8 cellular contexts compared by ENCODE assay signal in the genomic region with DNA sequence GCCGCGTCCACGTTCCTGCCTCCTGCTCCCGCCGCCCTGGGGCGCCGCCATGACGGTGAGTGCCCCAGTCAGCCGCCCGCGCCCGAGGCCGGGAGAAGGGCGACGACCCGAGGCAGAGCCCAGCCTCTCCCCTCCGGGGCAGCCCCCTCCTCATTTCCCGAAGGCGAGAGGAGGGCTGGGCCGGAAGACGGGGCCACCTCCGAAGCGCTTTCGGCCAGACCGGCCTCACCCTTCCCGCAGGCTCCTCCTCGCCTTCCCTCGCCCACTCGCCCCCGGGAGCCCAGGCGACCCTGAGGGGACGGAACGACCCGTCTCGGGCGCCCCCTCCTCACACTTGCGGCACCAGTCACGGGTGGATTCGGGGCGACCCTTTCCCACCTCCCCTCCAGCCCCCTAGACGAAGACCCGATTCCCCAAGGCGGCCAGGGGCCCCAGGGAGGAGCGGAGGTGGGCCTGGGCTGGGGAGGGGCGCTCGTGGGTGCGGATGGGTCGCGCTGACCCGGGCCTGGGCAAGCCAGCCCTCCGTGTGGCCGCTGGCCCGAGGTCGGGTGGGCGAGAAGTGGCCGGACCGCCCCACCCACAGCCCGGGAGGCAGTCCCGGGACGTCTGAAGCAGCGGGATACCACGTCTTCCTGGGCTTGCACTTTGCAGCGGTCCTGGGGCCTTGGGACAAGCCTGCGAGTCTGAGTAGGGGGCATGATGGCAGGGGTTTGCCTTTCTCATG. TPM values are rescaled to one million over a fixed set of nuclear protein-coding genes. Genes with fewer than 3 reads are reported as not detected.
A peak's percentile ranks its signal among the peaks of the same experiment; 100 is the strongest.
DNase-seq lines count a peak whose midpoint lies in the region; ATAC-seq and FAIRE-seq lines count a peak whose summit lies in the region.

No MANE protein-coding gene starts in this region.

- peak; percentile 22 for DNase-seq in stimulated activated CD4-positive, alpha-beta T cell treated with anti-CD3 and anti-CD28 coated beads, Interleukin-15, amount 100 ng/mL, for 24 hours
- no peak for DNase-seq in stimulated activated CD4-positive, alpha-beta T cell treated with anti-CD3 and anti-CD28 coated beads, Interleukin-4, amount 100 ng/mL, for 24 hours
- DNase-seq in Jurkat, Clone E6-1 (ENCODE audit: low read depth, low spot score): no peak
- DNase-seq in activated naive CD8-positive, alpha-beta T cell treated with anti-CD3 and anti-CD28 coated beads, Interleukin-2, amount 50 U/mL, for 24 hours: peak; percentile 44
- DNase-seq in immature natural killer cell (peak in 1 of 3 donors; percentile 9), HTR-8/SVneo (ENCODE audit: insufficient read length, low spot score) (no peak)
- no peak for DNase-seq in NK-92 treated with Interleukin-12 subunit alpha and Interleukin-12 subunit beta, amount 100 ng/mL, for 24 hours (lab: John Stamatoyannopoulos, UW)

- no peaks in the 10 kb centered on the region for H3K27me3 Mint-ChIP-seq in activated naive CD8-positive, alpha-beta T cell treated with anti-CD3 and anti-CD28 coated beads, Interleukin-2, amount 50 U/mL, for 24 hours
- peaks cover 0 to 13% (median 4%) of the 10 kb centered on the region in 3 donors for H3K27me3 Mint-ChIP-seq in immature natural killer cell (ENCODE audit: low read depth in 3 of 3)
- no peaks in the 10 kb centered on the region for H3K27me3 Mint-ChIP-seq in stimulated activated naive CD8-positive, alpha-beta T cell treated with anti-CD3 and anti-CD28 coated beads, Interleukin-15, Interleukin-2, amounts not matched to agents 100 ng/mL and 50 ng/mL, for 24 hours

- peak overlapping the region; percentile 82 for H3K4me3 Mint-ChIP-seq in activated naive CD8-positive, alpha-beta T cell treated with anti-CD3 and anti-CD28 coated beads, Interleukin-2, amount 50 U/mL, for 24 hours
- H3K4me3 Mint-ChIP-seq in immature natural killer cell: peak overlapping the region; percentile 88 to 97 (median 91)
- peak overlapping the region; percentile 87 for H3K4me3 Mint-ChIP-seq in stimulated activated naive CD8-positive, alpha-beta T cell treated with anti-CD3 and anti-CD28 coated beads, Interleukin-15, Interleukin-2, amounts not matched to agents 100 ng/mL and 50 ng/mL, for 24 hours

- no peak for FAIRE-seq in HTR-8/SVneo (lab: Jason Lieb, UNC)

- no peaks in the 10 kb centered on the region for H3K9me3 Mint-ChIP-seq in activated naive CD8-positive, alpha-beta T cell treated with anti-CD3 and anti-CD28 coated beads, Interleukin-2, amount 50 U/mL, for 24 hours
- no peaks in the 10 kb centered on the region for H3K9me3 Mint-ChIP-seq in immature natural killer cell
- H3K9me3 Mint-ChIP-seq in stimulated activated naive CD8-positive, alpha-beta T cell treated with anti-CD3 and anti-CD28 coated beads, Interleukin-15, Interleukin-2, amounts not matched to agents 100 ng/mL and 50 ng/mL, for 24 hours: no peaks in the 10 kb centered on the region

- H3K36me3 Mint-ChIP-seq in activated naive CD8-positive, alpha-beta T cell treated with anti-CD3 and anti-CD28 coated beads, Interleukin-2, amount 50 U/mL, for 24 hours (ENCODE audit: low read depth): no peaks in the 10 kb centered on the region
- no peaks in the 10 kb centered on the region for H3K36me3 Mint-ChIP-seq in immature natural killer cell
- H3K36me3 Mint-ChIP-seq in stimulated activated naive CD8-positive, alpha-beta T cell treated with anti-CD3 and anti-CD28 coated beads, Interleukin-15, Interleukin-2, amounts not matched to agents 100 ng/mL and 50 ng/mL, for 24 hours (ENCODE audit: low read depth): no peaks in the 10 kb centered on the region

- peak; percentile 10 for ATAC-seq in activated naive CD8-positive, alpha-beta T cell treated with anti-CD3 and anti-CD28 coated beads, Interleukin-2, amount 50 U/mL, for 24 hours

- H3K27ac Mint-ChIP-seq in activated naive CD8-positive, alpha-beta T cell treated with anti-CD3 and anti-CD28 coated beads, Interleukin-2, amount 50 U/mL, for 24 hours: peak overlapping the region; percentile 67
- peak overlapping the region in 5 of 6 donors; percentile 64 to 93 (median 76) for H3K27ac Mint-ChIP-seq in immature natural killer cell
- peak overlapping the region; percentile 84 for H3K27ac Mint-ChIP-seq in stimulated activated naive CD8-positive, alpha-beta T cell treated with anti-CD3 and anti-CD28 coated beads, Interleukin-15, Interleukin-2, amounts not matched to agents 100 ng/mL and 50 ng/mL, for 24 hours

- peak overlapping the region; percentile 82 for H3K4me3 ChIP-seq in Jurkat, Clone E6-1 (ENCODE audit: low read length)

- H3K4me1 Mint-ChIP-seq in activated naive CD8-positive, alpha-beta T cell treated with anti-CD3 and anti-CD28 coated beads, Interleukin-2, amount 50 U/mL, for 24 hours: peaks cover 33% of the 10 kb centered on the region
- H3K4me1 Mint-ChIP-seq in immature natural killer cell: peaks cover 35 to 37% of the 10 kb centered on the region in 2 donors
- peaks cover 41% of the 10 kb centered on the region for H3K4me1 Mint-ChIP-seq in stimulated activated naive CD8-positive, alpha-beta T cell treated with anti-CD3 and anti-CD28 coated beads, Interleukin-15, Interleukin-2, amounts not matched to agents 100 ng/mL and 50 ng/mL, for 24 hours (ENCODE audit: low read depth)

RNA-seq across cellular contexts. Expression of a gene that starts 49.7 kb away (rescaled TPM):
- polyA plus RNA-seq in Jurkat, Clone E6-1 (2012; ENCODE audit: insufficient read depth, insufficient read length): 40.4 TPM
- polyA plus RNA-seq in immature natural killer cell: 10 to 100 TPM; 15.0 to 22.4 (median 20.8) TPM

Comparison
In these comparisons a context has a peak if more than half of its experiments do, and no peak if none do; other contexts are left out.
1. DNase-seq: peak in stimulated activated CD4-positive, alpha-beta T cell treated with anti-CD3 and anti-CD28 coated beads, Interleukin-15, amount 100 ng/mL, for 24 hours (single experiment) and activated naive CD8-positive, alpha-beta T cell treated with anti-CD3 and anti-CD28 coated beads, Interleukin-2, amount 50 U/mL, for 24 hours (single experiment); none in stimulated activated CD4-positive, alpha-beta T cell treated with anti-CD3 and anti-CD28 coated beads, Interleukin-4, amount 100 ng/mL, for 24 hours (single experiment), Jurkat, Clone E6-1 (single experiment), NK-92 treated with Interleukin-12 subunit alpha and Interleukin-12 subunit beta, amount 100 ng/mL, for 24 hours (single experiment) and HTR-8/SVneo (single experiment).
2. Peak in every context shown above with its lines, with median percentiles within 50 percentile points of each other: H3K27ac Mint-ChIP-seq and H3K4me3 Mint-ChIP-seq.